ENCODE assay signal across 15 cellular contexts in genomic region chr9:133754187-133754586, GRCh38. TPM values are rescaled to one million over a fixed set of nuclear protein-coding genes. Genes with fewer than 3 reads are reported as not detected.
DNase-seq lines count a peak whose midpoint lies in the region; ATAC-seq and TF ChIP-seq lines count a peak whose summit lies in the region.
"Had no signal": no experiment of that assay in that cellular context is flagged by ENCODE, and none has a peak within 500 bp of the region (broad histone marks: within the 10 kb centered on the region; RNA-seq: fewer than 3 reads in every experiment).

No MANE protein-coding gene starts in this region.

- H3K27me3 ChIP-seq in RWPE2 (ENCODE audit: insufficient read depth, poor library complexity, severe bottlenecking) (peaks cover 6% of the 10 kb centered on the region), upper lobe of right lung (peaks cover 5% of the 10 kb centered on the region)
- H3K27me3 ChIP-seq: SJCRH30 had no signal

- H3K27me3 Mint-ChIP-seq in activated naive CD8-positive, alpha-beta T cell treated with anti-CD3 and anti-CD28 coated beads, Interleukin-2, amount 10 ng/mL, durations not matched to agents 7 days and 5 days: peaks cover 31% of the 10 kb centered on the region
- H3K27me3 Mint-ChIP-seq in activated naive CD8-positive, alpha-beta T cell treated with anti-CD3 and anti-CD28 coated beads, Interleukin-2, amount 50 U/mL, for 24 hours: peaks cover 24% of the 10 kb centered on the region
- peaks cover 21 to 54% (median 34%) of the 10 kb centered on the region in 5 donors for H3K27me3 Mint-ChIP-seq in naive thymus-derived CD8-positive, alpha-beta T cell

- ATAC-seq in activated naive CD8-positive, alpha-beta T cell treated with anti-CD3 and anti-CD28 coated beads, Interleukin-2, amount 10 ng/mL, durations not matched to agents 7 days and 5 days (ENCODE audit: low read depth): no peak
- no peak for ATAC-seq in activated naive CD8-positive, alpha-beta T cell treated with anti-CD3 and anti-CD28 coated beads, Interleukin-2, amount 50 U/mL, for 24 hours
- ATAC-seq in RWPE2 (ENCODE audit: low read depth): no peak
- ATAC-seq in upper lobe of right lung: no peak
- ATAC-seq in naive thymus-derived CD8-positive, alpha-beta T cell: no peak

- intact Hi-C loops in upper lobe of right lung (cut with DNase I): no loop called here

- H3K27ac Mint-ChIP-seq in activated naive CD8-positive, alpha-beta T cell treated with anti-CD3 and anti-CD28 coated beads, Interleukin-2, amount 10 ng/mL, durations not matched to agents 7 days and 5 days: no peak overlapping the region
- no peak overlapping the region for H3K27ac Mint-ChIP-seq in activated naive CD8-positive, alpha-beta T cell treated with anti-CD3 and anti-CD28 coated beads, Interleukin-2, amount 50 U/mL, for 24 hours
- peak overlapping the region in 1 of 10 donors; percentile 59 for H3K27ac Mint-ChIP-seq in naive thymus-derived CD8-positive, alpha-beta T cell

- TF ChIP-seq CTCF in RWPE2 (IDR thresholded peaks at IDR 0.05; ENCODE audit: poor library complexity, severe bottlenecking): no peak
- TF ChIP-seq CTCF in upper lobe of right lung (IDR thresholded peaks at IDR 0.05): no peak

- H3K4me1 ChIP-seq in RWPE2 (ENCODE audit: insufficient read depth, poor library complexity, severe bottlenecking) (no peaks in the 10 kb centered on the region), upper lobe of right lung (peaks cover 3% of the 10 kb centered on the region)
- H3K4me1 ChIP-seq: HAP-1, SJCRH30 had no signal

- no peaks in the 10 kb centered on the region for H3K36me3 Mint-ChIP-seq in activated naive CD8-positive, alpha-beta T cell treated with anti-CD3 and anti-CD28 coated beads, Interleukin-2, amount 10 ng/mL, durations not matched to agents 7 days and 5 days
- no peaks in the 10 kb centered on the region for H3K36me3 Mint-ChIP-seq in activated naive CD8-positive, alpha-beta T cell treated with anti-CD3 and anti-CD28 coated beads, Interleukin-2, amount 50 U/mL, for 24 hours (ENCODE audit: low read depth)
- peaks cover 0 to 4% (median 0%) of the 10 kb centered on the region in 3 donors for H3K36me3 Mint-ChIP-seq in naive thymus-derived CD8-positive, alpha-beta T cell

- POLR2A ChIA-PET in activated naive CD8-positive, alpha-beta T cell treated with anti-CD3 and anti-CD28 coated beads, Interleukin-2, amount 10 ng/mL, durations not matched to agents 7 days and 5 days (lab: Charles Lee): no interaction called here
- POLR2A ChIA-PET in naive thymus-derived CD8-positive, alpha-beta T cell (lab: Charles Lee): no interaction called here

- peak; percentile 9 for DNase-seq in activated naive CD8-positive, alpha-beta T cell treated with anti-CD3 and anti-CD28 coated beads, Interleukin-2, amount 10 ng/mL, durations not matched to agents 7 days and 5 days
- DNase-seq in activated naive CD8-positive, alpha-beta T cell treated with anti-CD3 and anti-CD28 coated beads, Interleukin-2, amount 50 U/mL, for 24 hours: no peak
- DNase-seq in RWPE2 (ENCODE audit: low spot score) (peak; percentile 34), mesenteric fat pad (ENCODE audit: low spot score) (peak; percentile 77), upper lobe of right lung (peak; percentile 39), G401 (ENCODE audit: low spot score) (no peak), HT-29 (ENCODE audit: low spot score) (no peak)
- DNase-seq in naive thymus-derived CD8-positive, alpha-beta T cell: no peak
- DNase-seq: MV-4-11, NCI-H1417, NCI-H187 treated with DMSO at 0.1 percent for 48 hours, NCI-H526 treated with DMSO at 0.1 percent for 48 hours had no signal

- H3K4me3 ChIP-seq in RWPE2 (ENCODE audit: severe bottlenecking) (no peak overlapping the region), upper lobe of right lung (no peak overlapping the region)
- H3K4me3 ChIP-seq: HAP-1, SJCRH30 had no signal

- in situ Hi-C loops in G401 (cut with HindIII; ENCODE audit: low sequenced_read_pairs): no loop called here

- H3K4me1 Mint-ChIP-seq in activated naive CD8-positive, alpha-beta T cell treated with anti-CD3 and anti-CD28 coated beads, Interleukin-2, amount 10 ng/mL, durations not matched to agents 7 days and 5 days: peaks cover 6% of the 10 kb centered on the region
- no peaks in the 10 kb centered on the region for H3K4me1 Mint-ChIP-seq in activated naive CD8-positive, alpha-beta T cell treated with anti-CD3 and anti-CD28 coated beads, Interleukin-2, amount 50 U/mL, for 24 hours
- H3K4me1 Mint-ChIP-seq in naive thymus-derived CD8-positive, alpha-beta T cell: peaks cover 0 to 2% (median under 1%) of the 10 kb centered on the region in 4 donors

- no peak overlapping the region for H3K27ac ChIP-seq in RWPE2 (ENCODE audit: poor library complexity, severe bottlenecking)
- H3K27ac ChIP-seq in upper lobe of right lung: no peak overlapping the region
- H3K27ac ChIP-seq: C4-2B, SJCRH30 had no signal

- H3K9me3 Mint-ChIP-seq in activated naive CD8-positive, alpha-beta T cell treated with anti-CD3 and anti-CD28 coated beads, Interleukin-2, amount 10 ng/mL, durations not matched to agents 7 days and 5 days: no peaks in the 10 kb centered on the region
- no peaks in the 10 kb centered on the region for H3K9me3 Mint-ChIP-seq in activated naive CD8-positive, alpha-beta T cell treated with anti-CD3 and anti-CD28 coated beads, Interleukin-2, amount 50 U/mL, for 24 hours
- no peaks in the 10 kb centered on the region for H3K9me3 Mint-ChIP-seq in naive thymus-derived CD8-positive, alpha-beta T cell

- H3K9me3 ChIP-seq in RWPE2 (ENCODE audit: severe bottlenecking): no peaks in the 10 kb centered on the region
- no peaks in the 10 kb centered on the region for H3K9me3 ChIP-seq in upper lobe of right lung
- H3K9me3 ChIP-seq: HAP-1, SJCRH30 had no signal

- H3K36me3 ChIP-seq in RWPE2 (ENCODE audit: low read depth): no peaks in the 10 kb centered on the region
- no peaks in the 10 kb centered on the region for H3K36me3 ChIP-seq in upper lobe of right lung
- H3K36me3 ChIP-seq: HAP-1, SJCRH30 had no signal

- H3K4me3 Mint-ChIP-seq in activated naive CD8-positive, alpha-beta T cell treated with anti-CD3 and anti-CD28 coated beads, Interleukin-2, amount 10 ng/mL, durations not matched to agents 7 days and 5 days: no peak overlapping the region
- H3K4me3 Mint-ChIP-seq in activated naive CD8-positive, alpha-beta T cell treated with anti-CD3 and anti-CD28 coated beads, Interleukin-2, amount 50 U/mL, for 24 hours: no peak overlapping the region
- H3K4me3 Mint-ChIP-seq in naive thymus-derived CD8-positive, alpha-beta T cell: no peak overlapping the region

RNA-seq across cellular contexts. Expression of gene SARDH, which starts 16.0 kb away (rescaled TPM):
- 1 to 10 TPM; 1.6 to 2.3 TPM for total RNA-seq in activated naive CD8-positive, alpha-beta T cell treated with anti-CD3 and anti-CD28 coated beads, Interleukin-2, amount 10 ng/mL, durations not matched to agents 7 days and 5 days
- total RNA-seq in mesenteric fat pad (0.87 TPM), upper lobe of right lung (6.8 TPM)
- total RNA-seq in G401 (2014; rRNA removed; shearing (Covaris generic)): 13.2 and 17.3 TPM in 2 replicates
- total RNA-seq in naive thymus-derived CD8-positive, alpha-beta T cell: 1 to 10 TPM; 5.0 to 8.7 TPM
- 1 to 10 TPM; 1.7 to 2.7 (median 2.4) TPM for polyA plus RNA-seq in naive thymus-derived CD8-positive, alpha-beta T cell
- 2.5 and 2.7 TPM in 2 replicates for total RNA-seq in HT-29 (2014; rRNA removed; shearing (Covaris generic))

Comparison
In these comparisons a context has a peak if more than half of its experiments do, and no peak if none do; other contexts are left out.
1. DNase-seq: peak in activated naive CD8-positive, alpha-beta T cell treated with anti-CD3 and anti-CD28 coated beads, Interleukin-2, amount 10 ng/mL, durations not matched to agents 7 days and 5 days (single experiment), RWPE2 (single experiment), mesenteric fat pad (single experiment) and upper lobe of right lung (single experiment); none in activated naive CD8-positive, alpha-beta T cell treated with anti-CD3 and anti-CD28 coated beads, Interleukin-2, amount 50 U/mL, for 24 hours (single experiment), G401 (single experiment), naive thymus-derived CD8-positive, alpha-beta T cell (0 of 10) and HT-29 (single experiment).